8 cellular contexts compared by ENCODE assay signal in the genomic region with DNA sequence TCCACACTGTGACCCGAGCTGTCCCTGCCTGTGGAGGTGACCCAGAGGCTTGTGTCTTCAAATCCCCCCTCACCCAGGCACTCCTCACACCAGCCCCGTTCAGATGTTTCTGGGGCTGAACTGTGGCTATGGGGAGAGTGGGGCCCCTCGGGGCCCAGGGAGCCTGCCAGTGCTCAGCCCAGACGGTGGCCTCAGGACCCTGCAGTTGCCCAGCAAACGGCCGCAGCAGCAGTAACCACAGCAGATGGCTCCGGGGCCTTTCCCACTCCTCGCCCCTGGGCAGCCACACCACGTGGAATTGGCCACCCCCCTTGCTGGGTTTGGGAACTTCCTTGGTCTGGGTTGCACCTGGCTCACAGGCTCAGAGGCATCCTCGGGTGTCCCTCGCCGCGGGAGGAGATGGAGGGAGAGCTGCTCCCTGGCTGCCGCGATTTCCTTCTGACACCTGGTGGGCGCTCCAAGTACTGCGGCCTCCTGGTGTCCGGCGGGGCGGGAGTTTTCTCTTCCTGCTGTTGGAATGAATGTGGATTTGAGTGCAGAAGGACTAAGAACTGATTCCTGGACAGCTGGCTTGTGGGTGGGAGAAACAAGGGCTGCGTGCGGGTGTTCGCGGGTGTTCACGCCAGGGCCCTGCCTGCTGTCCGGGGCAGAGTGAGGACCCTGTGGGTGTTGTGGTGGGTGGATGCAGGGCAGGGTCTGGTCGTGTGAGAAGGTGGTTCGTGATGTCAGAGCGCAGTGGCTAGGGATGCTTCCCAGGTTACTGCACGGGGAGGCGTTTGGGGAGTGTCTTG.
A peak's percentile ranks its signal among the peaks of the same experiment; 100 is the strongest.
DNase-seq lines count a peak whose midpoint lies in the region; ATAC-seq, FAIRE-seq and TF ChIP-seq lines count a peak whose summit lies in the region.

No MANE protein-coding gene starts in this region.

- H3K27me3 ChIP-seq in foreskin keratinocyte (no peaks in the 10 kb centered on the region), ovary (no peaks in the 10 kb centered on the region)

- H3K4me3 ChIP-seq in ovary: no peak overlapping the region

- no peak overlapping the region for H3K27ac Mint-ChIP-seq in activated CD8-positive, alpha-beta memory T cell treated with anti-CD3 and anti-CD28 coated beads, Interleukin-2, amount 10 ng/mL, durations not matched to agents 7 days and 5 days

- peak; percentile 75 for DNase-seq in activated CD8-positive, alpha-beta memory T cell treated with anti-CD3 and anti-CD28 coated beads for 24 hours
- DNase-seq in activated CD8-positive, alpha-beta memory T cell treated with anti-CD3 and anti-CD28 coated beads, Interleukin-2, amount 10 ng/mL, durations not matched to agents 7 days and 5 days: no peak
- DNase-seq in NCI-H460 (ENCODE audit: extremely low read depth, low read depth): peak; percentile 41
- peak; percentile 23 for DNase-seq in activated T-cell treated with anti-CD3 and anti-CD28 coated beads for 48 hours (ENCODE audit: low read depth)
- peak in 1 of 2 donors; percentile 10 for DNase-seq in foreskin keratinocyte
- DNase-seq in ovary: peak; percentile 75 to 89 (median 83)
- peak; percentile 77 for DNase-seq in urothelium cell line (ENCODE audit: low spot score)

- peak; percentile 80 for TF ChIP-seq CTCF in foreskin keratinocyte (conservative IDR thresholded peaks at IDR 0.05)
- peak; percentile 93 to 96 (median 95) for TF ChIP-seq CTCF in ovary (IDR thresholded peaks at IDR 0.05)

- no peaks in the 10 kb centered on the region for H3K27me3 Mint-ChIP-seq in activated CD8-positive, alpha-beta memory T cell treated with anti-CD3 and anti-CD28 coated beads, Interleukin-2, amount 10 ng/mL, durations not matched to agents 7 days and 5 days

- no peaks in the 10 kb centered on the region for H3K36me3 ChIP-seq in ovary

- no peak overlapping the region for H3K4me3 Mint-ChIP-seq in activated CD8-positive, alpha-beta memory T cell treated with anti-CD3 and anti-CD28 coated beads, Interleukin-2, amount 10 ng/mL, durations not matched to agents 7 days and 5 days

- H3K4me1 Mint-ChIP-seq in activated CD8-positive, alpha-beta memory T cell treated with anti-CD3 and anti-CD28 coated beads, Interleukin-2, amount 10 ng/mL, durations not matched to agents 7 days and 5 days: no peaks in the 10 kb centered on the region

- no peak for TF ChIP-seq EP300 in ovary (IDR thresholded peaks at IDR 0.05)

- no peak for ATAC-seq in activated CD8-positive, alpha-beta memory T cell treated with anti-CD3 and anti-CD28 coated beads, Interleukin-2, amount 10 ng/mL, durations not matched to agents 7 days and 5 days
- ATAC-seq in foreskin keratinocyte (peak; percentile 33), GM21381 (IDR thresholded peaks at IDR 0.05; ENCODE audit: unreplicated experiment) (no peak)

- intact Hi-C loops in ovary (cut with DNase I): loop anchor here (1.0 to 10.0 kb wide), 8 partner anchors 36 to 564 kb away; a partner anchor contains a TSS

- no peak overlapping the region for H3K27ac ChIP-seq in foreskin keratinocyte
- no peak overlapping the region for H3K27ac ChIP-seq in ovary

- 26 to 34% (median 31%) methylated on average over 31 of the region's 31 CpGs for WGBS in ovary, 3 donors

- H3K9me3 ChIP-seq in ovary: no peaks in the 10 kb centered on the region

- no peak for FAIRE-seq in urothelium cell line (lab: Jason Lieb, UNC)

- TF ChIP-seq POLR2A in ovary (IDR thresholded peaks at IDR 0.05): no peak

- H3K36me3 Mint-ChIP-seq in activated CD8-positive, alpha-beta memory T cell treated with anti-CD3 and anti-CD28 coated beads, Interleukin-2, amount 10 ng/mL, durations not matched to agents 7 days and 5 days: no peaks in the 10 kb centered on the region

- H3K9me3 Mint-ChIP-seq in activated CD8-positive, alpha-beta memory T cell treated with anti-CD3 and anti-CD28 coated beads, Interleukin-2, amount 10 ng/mL, durations not matched to agents 7 days and 5 days (ENCODE audit: low read depth): no peaks in the 10 kb centered on the region

- H3K4me1 ChIP-seq in foreskin keratinocyte (no peaks in the 10 kb centered on the region), ovary (ENCODE audit: insufficient read depth) (peaks cover 16% of the 10 kb centered on the region)

- CTCF ChIA-PET in activated CD8-positive, alpha-beta memory T cell treated with anti-CD3 and anti-CD28 coated beads, Interleukin-2, amount 10 ng/mL, durations not matched to agents 7 days and 5 days (lab: Charles Lee): interaction anchor here (1.3 to 1.6 kb wide), 4 partner anchors 36 to 290 kb away, joined by 3 to 6 read pairs (median 4); no protein-coding TSS in a partner anchor
